ENCODE assay signal across 1 cellular context in the genomic region with DNA sequence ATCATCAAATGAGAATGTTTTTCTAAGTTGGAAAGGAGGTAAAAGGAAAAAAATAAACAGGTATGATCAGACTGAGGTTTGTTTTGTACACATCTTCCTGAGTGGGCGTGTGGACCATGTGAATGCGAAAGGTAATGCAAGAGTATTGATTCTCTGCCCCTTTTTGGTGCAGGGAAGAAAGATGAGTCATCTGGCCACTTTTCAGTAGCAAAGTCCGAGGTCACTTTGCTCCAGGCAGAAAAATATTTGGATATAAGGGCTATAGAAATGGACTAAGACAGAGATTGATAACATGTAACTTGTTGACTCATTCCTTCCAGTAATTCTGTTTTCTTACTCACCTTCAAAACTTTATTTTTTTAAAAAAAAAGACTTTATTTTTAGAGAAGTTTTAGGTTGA.
TF ChIP-seq lines count a peak whose summit lies in the region.

No MANE protein-coding gene starts in this region.

TF ChIP-seq in HepG2, 621 proteins besides CTCF, POLR2A, EP300 and RAD21 (continued from another document and continues in another):
- TF ChIP-seq, protein P1, sequence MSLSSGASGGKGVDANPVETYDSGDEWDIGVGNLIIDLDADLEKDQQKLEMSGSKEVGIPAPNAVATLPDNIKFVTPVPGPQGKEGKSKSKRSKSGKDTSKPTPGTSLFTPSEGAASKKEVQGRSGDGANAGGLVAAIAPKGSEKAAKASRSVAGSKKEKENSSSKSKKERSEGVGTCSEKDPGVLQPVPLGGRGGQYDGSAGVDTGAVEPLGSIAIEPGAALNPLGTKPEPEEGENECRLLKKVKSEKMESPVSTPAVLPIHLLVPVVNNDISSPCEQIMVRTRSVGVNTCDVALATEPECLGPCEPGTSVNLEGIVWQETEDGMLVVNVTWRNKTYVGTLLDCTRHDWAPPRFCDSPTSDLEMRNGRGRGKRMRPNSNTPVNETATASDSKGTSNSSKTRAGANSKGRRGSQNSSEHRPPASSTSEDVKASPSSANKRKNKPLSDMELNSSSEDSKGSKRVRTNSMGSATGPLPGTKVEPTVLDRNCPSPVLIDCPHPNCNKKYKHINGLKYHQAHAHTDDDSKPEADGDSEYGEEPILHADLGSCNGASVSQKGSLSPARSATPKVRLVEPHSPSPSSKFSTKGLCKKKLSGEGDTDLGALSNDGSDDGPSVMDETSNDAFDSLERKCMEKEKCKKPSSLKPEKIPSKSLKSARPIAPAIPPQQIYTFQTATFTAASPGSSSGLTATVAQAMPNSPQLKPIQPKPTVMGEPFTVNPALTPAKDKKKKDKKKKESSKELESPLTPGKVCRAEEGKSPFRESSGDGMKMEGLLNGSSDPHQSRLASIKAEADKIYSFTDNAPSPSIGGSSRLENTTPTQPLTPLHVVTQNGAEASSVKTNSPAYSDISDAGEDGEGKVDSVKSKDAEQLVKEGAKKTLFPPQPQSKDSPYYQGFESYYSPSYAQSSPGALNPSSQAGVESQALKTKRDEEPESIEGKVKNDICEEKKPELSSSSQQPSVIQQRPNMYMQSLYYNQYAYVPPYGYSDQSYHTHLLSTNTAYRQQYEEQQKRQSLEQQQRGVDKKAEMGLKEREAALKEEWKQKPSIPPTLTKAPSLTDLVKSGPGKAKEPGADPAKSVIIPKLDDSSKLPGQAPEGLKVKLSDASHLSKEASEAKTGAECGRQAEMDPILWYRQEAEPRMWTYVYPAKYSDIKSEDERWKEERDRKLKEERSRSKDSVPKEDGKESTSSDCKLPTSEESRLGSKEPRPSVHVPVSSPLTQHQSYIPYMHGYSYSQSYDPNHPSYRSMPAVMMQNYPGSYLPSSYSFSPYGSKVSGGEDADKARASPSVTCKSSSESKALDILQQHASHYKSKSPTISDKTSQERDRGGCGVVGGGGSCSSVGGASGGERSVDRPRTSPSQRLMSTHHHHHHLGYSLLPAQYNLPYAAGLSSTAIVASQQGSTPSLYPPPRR (CRISPR knock-in tag; IDR thresholded peaks at IDR 0.05; ENCODE audit: borderline replicate concordance) = no peak
- TF ChIP-seq ZBTB42 (CRISPR knock-in tag; IDR thresholded peaks at IDR 0.05) (no peak), HES4 (CRISPR knock-in tag; IDR thresholded peaks at IDR 0.05; ENCODE audit: borderline replicate concordance) (no peak), ZNF549 (CRISPR knock-in tag; IDR thresholded peaks at IDR 0.05) (no peak), FOXA3 (CRISPR knock-in tag; IDR thresholded peaks at IDR 0.05) (peak; percentile 81), MAFK (conservative IDR thresholded peaks at IDR 0.05 in 1 of 2, IDR thresholded peaks at IDR 0.05 in 1 of 2; ENCODE audit: low read length in 2 of 2) (no peak), ZZZ3 (CRISPR knock-in tag; IDR thresholded peaks at IDR 0.05; ENCODE audit: borderline replicate concordance) (no peak), MIXL1 (CRISPR knock-in tag; IDR thresholded peaks at IDR 0.05) (peak; percentile 45; the same call in 1 of the 2 replicates), FOXO1 (CRISPR knock-in tag; IDR thresholded peaks at IDR 0.05) (peak; percentile 89), ZKSCAN1 (IDR thresholded peaks at IDR 0.05; ENCODE audit: low read length) (no peak), HMG20A (CRISPR knock-in tag; IDR thresholded peaks at IDR 0.05; ENCODE audit: borderline replicate concordance) (peak; percentile 80), YEATS4 (CRISPR knock-in tag; IDR thresholded peaks at IDR 0.05; ENCODE audit: borderline replicate concordance) (no peak), TAF15 (IDR thresholded peaks at IDR 0.05; ENCODE audit: low read depth, low read length, poor library complexity, severe bottlenecking) (no peak), KDM1A (CRISPR knock-in tag; IDR thresholded peaks at IDR 0.05) (no peak), ZNF335 (CRISPR knock-in tag; IDR thresholded peaks at IDR 0.05) (0 out of 2 replicates have a peak, but pooled peaks have one; percentile 27), ZSCAN20 (CRISPR knock-in tag; IDR thresholded peaks at IDR 0.05; ENCODE audit: borderline replicate concordance) (no peak), ZNF484 (CRISPR knock-in tag; IDR thresholded peaks at IDR 0.05; ENCODE audit: borderline replicate concordance, low read depth) (no peak), SMAD9 (CRISPR knock-in tag; IDR thresholded peaks at IDR 0.05) (no peak), MZF1 (CRISPR knock-in tag; IDR thresholded peaks at IDR 0.05; ENCODE audit: borderline replicate concordance) (no peak), SRF (IDR thresholded peaks at IDR 0.05; ENCODE audit: low read depth, low read length) (no peak), GATA4 (IDR thresholded peaks at IDR 0.05; ENCODE audit: borderline replicate concordance, low read depth) (no peak), SMARCE1 (IDR thresholded peaks at IDR 0.05; ENCODE audit: borderline replicate concordance) (no peak), PHF8 (CRISPR knock-in tag; IDR thresholded peaks at IDR 0.05) (no peak), NPAS2 (CRISPR knock-in tag; IDR thresholded peaks at IDR 0.05; ENCODE audit: borderline replicate concordance) (no peak), BCL6 (CRISPR knock-in tag; IDR thresholded peaks at IDR 0.05) (peak; percentile 72; the same call in 1 of the 2 replicates), HDAC1 (CRISPR knock-in tag; IDR thresholded peaks at IDR 0.05) (peak; percentile 69), SOX13 (IDR thresholded peaks at IDR 0.05) (0 out of 2 replicates have a peak, but pooled peaks have one; percentile 28), SOX13 (CRISPR knock-in tag; conservative IDR thresholded peaks at IDR 0.05 in 1 of 2, IDR thresholded peaks at IDR 0.05 in 1 of 2) (peak in 1 of 2 experiments; percentile 61; a peak in 2 of 4 replicates), MEIS1 (CRISPR knock-in tag; IDR thresholded peaks at IDR 0.05; ENCODE audit: borderline replicate concordance) (no peak), ZNF781 (CRISPR knock-in tag; IDR thresholded peaks at IDR 0.05; ENCODE audit: borderline replicate concordance, not compliant biosample characterization) (no peak), ZNF788 (CRISPR knock-in tag; IDR thresholded peaks at IDR 0.05; ENCODE audit: borderline replicate concordance) (no peak), KDM6A (CRISPR knock-in tag; IDR thresholded peaks at IDR 0.05; ENCODE audit: low read depth) (peak; percentile 53; the same call in 1 of the 2 replicates), MTA1 (CRISPR knock-in tag; IDR thresholded peaks at IDR 0.05; ENCODE audit: borderline replicate concordance) (no peak)
- TF ChIP-seq, protein P2, sequence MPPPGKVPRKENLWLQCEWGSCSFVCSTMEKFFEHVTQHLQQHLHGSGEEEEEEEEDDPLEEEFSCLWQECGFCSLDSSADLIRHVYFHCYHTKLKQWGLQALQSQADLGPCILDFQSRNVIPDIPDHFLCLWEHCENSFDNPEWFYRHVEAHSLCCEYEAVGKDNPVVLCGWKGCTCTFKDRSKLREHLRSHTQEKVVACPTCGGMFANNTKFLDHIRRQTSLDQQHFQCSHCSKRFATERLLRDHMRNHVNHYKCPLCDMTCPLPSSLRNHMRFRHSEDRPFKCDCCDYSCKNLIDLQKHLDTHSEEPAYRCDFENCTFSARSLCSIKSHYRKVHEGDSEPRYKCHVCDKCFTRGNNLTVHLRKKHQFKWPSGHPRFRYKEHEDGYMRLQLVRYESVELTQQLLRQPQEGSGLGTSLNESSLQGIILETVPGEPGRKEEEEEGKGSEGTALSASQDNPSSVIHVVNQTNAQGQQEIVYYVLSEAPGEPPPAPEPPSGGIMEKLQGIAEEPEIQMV (CRISPR knock-in tag; IDR thresholded peaks at IDR 0.05; ENCODE audit: low read depth) = no peak
- TF ChIP-seq, protein P3, sequence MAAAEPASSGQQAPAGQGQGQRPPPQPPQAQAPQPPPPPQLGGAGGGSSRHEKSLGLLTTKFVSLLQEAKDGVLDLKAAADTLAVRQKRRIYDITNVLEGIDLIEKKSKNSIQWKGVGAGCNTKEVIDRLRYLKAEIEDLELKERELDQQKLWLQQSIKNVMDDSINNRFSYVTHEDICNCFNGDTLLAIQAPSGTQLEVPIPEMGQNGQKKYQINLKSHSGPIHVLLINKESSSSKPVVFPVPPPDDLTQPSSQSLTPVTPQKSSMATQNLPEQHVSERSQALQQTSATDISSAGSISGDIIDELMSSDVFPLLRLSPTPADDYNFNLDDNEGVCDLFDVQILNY (CRISPR knock-in tag; conservative IDR thresholded peaks at IDR 0.05) = no peak
- TF ChIP-seq, protein P4, sequence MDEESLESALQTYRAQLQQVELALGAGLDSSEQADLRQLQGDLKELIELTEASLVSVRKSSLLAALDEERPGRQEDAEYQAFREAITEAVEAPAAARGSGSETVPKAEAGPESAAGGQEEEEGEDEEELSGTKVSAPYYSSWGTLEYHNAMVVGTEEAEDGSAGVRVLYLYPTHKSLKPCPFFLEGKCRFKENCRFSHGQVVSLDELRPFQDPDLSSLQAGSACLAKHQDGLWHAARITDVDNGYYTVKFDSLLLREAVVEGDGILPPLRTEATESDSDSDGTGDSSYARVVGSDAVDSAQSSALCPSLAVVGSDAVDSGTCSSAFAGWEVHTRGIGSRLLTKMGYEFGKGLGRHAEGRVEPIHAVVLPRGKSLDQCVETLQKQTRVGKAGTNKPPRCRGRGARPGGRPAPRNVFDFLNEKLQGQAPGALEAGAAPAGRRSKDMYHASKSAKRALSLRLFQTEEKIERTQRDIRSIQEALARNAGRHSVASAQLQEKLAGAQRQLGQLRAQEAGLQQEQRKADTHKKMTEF (CRISPR knock-in tag; IDR thresholded peaks at IDR 0.05) = peak; percentile 71; the same call in 1 of the 2 replicates
- TF ChIP-seq, protein P5, sequence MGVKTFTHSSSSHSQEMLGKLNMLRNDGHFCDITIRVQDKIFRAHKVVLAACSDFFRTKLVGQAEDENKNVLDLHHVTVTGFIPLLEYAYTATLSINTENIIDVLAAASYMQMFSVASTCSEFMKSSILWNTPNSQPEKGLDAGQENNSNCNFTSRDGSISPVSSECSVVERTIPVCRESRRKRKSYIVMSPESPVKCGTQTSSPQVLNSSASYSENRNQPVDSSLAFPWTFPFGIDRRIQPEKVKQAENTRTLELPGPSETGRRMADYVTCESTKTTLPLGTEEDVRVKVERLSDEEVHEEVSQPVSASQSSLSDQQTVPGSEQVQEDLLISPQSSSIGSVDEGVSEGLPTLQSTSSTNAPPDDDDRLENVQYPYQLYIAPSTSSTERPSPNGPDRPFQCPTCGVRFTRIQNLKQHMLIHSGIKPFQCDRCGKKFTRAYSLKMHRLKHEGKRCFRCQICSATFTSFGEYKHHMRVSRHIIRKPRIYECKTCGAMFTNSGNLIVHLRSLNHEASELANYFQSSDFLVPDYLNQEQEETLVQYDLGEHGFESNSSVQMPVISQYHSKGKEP (CRISPR knock-in tag; IDR thresholded peaks at IDR 0.05) = no peak
- TF ChIP-seq, protein P6, sequence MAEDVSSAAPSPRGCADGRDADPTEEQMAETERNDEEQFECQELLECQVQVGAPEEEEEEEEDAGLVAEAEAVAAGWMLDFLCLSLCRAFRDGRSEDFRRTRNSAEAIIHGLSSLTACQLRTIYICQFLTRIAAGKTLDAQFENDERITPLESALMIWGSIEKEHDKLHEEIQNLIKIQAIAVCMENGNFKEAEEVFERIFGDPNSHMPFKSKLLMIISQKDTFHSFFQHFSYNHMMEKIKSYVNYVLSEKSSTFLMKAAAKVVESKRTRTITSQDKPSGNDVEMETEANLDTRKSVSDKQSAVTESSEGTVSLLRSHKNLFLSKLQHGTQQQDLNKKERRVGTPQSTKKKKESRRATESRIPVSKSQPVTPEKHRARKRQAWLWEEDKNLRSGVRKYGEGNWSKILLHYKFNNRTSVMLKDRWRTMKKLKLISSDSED (CRISPR knock-in tag; IDR thresholded peaks at IDR 0.05) = no peak
- TF ChIP-seq, protein P7, sequence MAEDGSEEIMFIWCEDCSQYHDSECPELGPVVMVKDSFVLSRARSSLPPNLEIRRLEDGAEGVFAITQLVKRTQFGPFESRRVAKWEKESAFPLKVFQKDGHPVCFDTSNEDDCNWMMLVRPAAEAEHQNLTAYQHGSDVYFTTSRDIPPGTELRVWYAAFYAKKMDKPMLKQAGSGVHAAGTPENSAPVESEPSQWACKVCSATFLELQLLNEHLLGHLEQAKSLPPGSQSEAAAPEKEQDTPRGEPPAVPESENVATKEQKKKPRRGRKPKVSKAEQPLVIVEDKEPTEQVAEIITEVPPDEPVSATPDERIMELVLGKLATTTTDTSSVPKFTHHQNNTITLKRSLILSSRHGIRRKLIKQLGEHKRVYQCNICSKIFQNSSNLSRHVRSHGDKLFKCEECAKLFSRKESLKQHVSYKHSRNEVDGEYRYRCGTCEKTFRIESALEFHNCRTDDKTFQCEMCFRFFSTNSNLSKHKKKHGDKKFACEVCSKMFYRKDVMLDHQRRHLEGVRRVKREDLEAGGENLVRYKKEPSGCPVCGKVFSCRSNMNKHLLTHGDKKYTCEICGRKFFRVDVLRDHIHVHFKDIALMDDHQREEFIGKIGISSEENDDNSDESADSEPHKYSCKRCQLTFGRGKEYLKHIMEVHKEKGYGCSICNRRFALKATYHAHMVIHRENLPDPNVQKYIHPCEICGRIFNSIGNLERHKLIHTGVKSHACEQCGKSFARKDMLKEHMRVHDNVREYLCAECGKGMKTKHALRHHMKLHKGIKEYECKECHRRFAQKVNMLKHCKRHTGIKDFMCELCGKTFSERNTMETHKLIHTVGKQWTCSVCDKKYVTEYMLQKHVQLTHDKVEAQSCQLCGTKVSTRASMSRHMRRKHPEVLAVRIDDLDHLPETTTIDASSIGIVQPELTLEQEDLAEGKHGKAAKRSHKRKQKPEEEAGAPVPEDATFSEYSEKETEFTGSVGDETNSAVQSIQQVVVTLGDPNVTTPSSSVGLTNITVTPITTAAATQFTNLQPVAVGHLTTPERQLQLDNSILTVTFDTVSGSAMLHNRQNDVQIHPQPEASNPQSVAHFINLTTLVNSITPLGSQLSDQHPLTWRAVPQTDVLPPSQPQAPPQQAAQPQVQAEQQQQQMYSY (CRISPR knock-in tag; IDR thresholded peaks at IDR 0.05) = no peak
- TF ChIP-seq, protein P8, sequence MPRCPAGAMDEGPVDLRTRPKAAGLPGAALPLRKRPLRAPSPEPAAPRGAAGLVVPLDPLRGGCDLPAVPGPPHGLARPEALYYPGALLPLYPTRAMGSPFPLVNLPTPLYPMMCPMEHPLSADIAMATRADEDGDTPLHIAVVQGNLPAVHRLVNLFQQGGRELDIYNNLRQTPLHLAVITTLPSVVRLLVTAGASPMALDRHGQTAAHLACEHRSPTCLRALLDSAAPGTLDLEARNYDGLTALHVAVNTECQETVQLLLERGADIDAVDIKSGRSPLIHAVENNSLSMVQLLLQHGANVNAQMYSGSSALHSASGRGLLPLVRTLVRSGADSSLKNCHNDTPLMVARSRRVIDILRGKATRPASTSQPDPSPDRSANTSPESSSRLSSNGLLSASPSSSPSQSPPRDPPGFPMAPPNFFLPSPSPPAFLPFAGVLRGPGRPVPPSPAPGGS (CRISPR knock-in tag; IDR thresholded peaks at IDR 0.05) = no peak
- TF ChIP-seq, protein P9, sequence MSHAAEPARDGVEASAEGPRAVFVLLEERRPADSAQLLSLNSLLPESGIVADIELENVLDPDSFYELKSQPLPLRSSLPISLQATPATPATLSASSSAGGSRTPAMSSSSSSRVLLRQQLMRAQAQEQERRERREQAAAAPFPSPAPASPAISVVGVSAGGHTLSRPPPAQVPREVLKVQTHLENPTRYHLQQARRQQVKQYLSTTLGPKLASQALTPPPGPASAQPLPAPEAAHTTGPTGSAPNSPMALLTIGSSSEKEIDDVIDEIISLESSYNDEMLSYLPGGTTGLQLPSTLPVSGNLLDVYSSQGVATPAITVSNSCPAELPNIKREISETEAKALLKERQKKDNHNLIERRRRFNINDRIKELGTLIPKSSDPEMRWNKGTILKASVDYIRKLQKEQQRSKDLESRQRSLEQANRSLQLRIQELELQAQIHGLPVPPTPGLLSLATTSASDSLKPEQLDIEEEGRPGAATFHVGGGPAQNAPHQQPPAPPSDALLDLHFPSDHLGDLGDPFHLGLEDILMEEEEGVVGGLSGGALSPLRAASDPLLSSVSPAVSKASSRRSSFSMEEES (CRISPR knock-in tag; IDR thresholded peaks at IDR 0.05) = peak; percentile 76
